In the genomic region with DNA sequence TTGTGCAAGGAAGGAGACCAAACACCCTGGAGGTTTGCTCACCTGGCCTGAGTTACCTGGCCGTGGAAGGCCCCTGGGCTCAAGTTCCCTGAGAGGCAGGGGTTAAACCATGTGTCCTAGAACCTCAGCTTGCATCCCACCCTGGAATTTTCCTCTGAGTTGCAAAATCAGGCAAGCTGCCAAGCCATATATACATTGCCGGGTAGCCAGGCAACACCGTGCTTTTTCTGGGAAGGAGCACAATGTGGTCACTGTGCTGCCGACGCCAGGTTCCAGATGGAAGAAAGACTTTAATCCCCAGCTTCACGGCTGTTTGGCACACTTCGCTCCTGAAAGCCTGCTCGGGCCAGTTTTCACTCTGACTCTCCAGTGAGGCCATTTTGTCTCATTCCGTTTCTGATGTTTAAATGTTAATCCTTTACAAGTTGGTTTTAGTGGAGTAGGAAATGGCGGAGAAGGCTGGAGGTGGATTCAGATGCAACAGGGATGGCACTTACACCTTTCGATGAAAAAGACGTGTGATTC, we compare ENCODE assay signal across 1 cellular context.
TF ChIP-seq lines count a peak whose summit lies in the region.

No MANE protein-coding gene starts in this region.

TF ChIP-seq in HepG2, 621 proteins besides CTCF, POLR2A, EP300 and RAD21 (continued from another document and continues in another):
- TF ChIP-seq KLF6 (CRISPR knock-in tag; IDR thresholded peaks at IDR 0.05) = peak; percentile 92
- TF ChIP-seq PPARG (CRISPR knock-in tag; conservative IDR thresholded peaks at IDR 0.05) = peak; percentile 82
- no peak for TF ChIP-seq ZNF260 (CRISPR knock-in tag; IDR thresholded peaks at IDR 0.05; ENCODE audit: borderline replicate concordance, low read depth)
- peak; percentile 80 for TF ChIP-seq GFI1 (CRISPR knock-in tag; IDR thresholded peaks at IDR 0.05; ENCODE audit: borderline replicate concordance)
- no peak for TF ChIP-seq KDM5A (IDR thresholded peaks at IDR 0.05; ENCODE audit: borderline replicate concordance, low read length)
- no peak for TF ChIP-seq ZBTB1 (CRISPR knock-in tag; IDR thresholded peaks at IDR 0.05; ENCODE audit: borderline replicate concordance)
- TF ChIP-seq MAZ (IDR thresholded peaks at IDR 0.05; ENCODE audit: borderline replicate concordance, low read depth, low read length) = no peak
- TF ChIP-seq MAZ (CRISPR knock-in tag; IDR thresholded peaks at IDR 0.05; ENCODE audit: low read depth) = peak; percentile 81; the same call in 1 of the 2 replicates
- peak; percentile 98 for TF ChIP-seq ZBTB20 (CRISPR knock-in tag; IDR thresholded peaks at IDR 0.05; ENCODE audit: borderline replicate concordance, low read depth)
- TF ChIP-seq SNAPC2 (CRISPR knock-in tag; IDR thresholded peaks at IDR 0.05) = peak; percentile 87
- TF ChIP-seq PTBP1 (IDR thresholded peaks at IDR 0.05; ENCODE audit: low read depth, low read length, poor library complexity, severe bottlenecking) = no peak
- TF ChIP-seq, protein P1, sequence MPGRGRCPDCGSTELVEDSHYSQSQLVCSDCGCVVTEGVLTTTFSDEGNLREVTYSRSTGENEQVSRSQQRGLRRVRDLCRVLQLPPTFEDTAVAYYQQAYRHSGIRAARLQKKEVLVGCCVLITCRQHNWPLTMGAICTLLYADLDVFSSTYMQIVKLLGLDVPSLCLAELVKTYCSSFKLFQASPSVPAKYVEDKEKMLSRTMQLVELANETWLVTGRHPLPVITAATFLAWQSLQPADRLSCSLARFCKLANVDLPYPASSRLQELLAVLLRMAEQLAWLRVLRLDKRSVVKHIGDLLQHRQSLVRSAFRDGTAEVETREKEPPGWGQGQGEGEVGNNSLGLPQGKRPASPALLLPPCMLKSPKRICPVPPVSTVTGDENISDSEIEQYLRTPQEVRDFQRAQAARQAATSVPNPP (CRISPR knock-in tag; IDR thresholded peaks at IDR 0.05) = peak; percentile 92
- TF ChIP-seq YEATS4 (CRISPR knock-in tag; IDR thresholded peaks at IDR 0.05; ENCODE audit: borderline replicate concordance) = peak; percentile 83
- peak; percentile 92; the same call in 1 of the 2 replicates for TF ChIP-seq FOXK1 (CRISPR knock-in tag; IDR thresholded peaks at IDR 0.05; ENCODE audit: borderline replicate concordance, low read depth)
- TF ChIP-seq ZKSCAN1 (IDR thresholded peaks at IDR 0.05; ENCODE audit: low read length) = no peak
- TF ChIP-seq IRF2 (CRISPR knock-in tag; IDR thresholded peaks at IDR 0.05) = peak; percentile 86; the same call in 1 of the 2 replicates
- TF ChIP-seq, protein P2, sequence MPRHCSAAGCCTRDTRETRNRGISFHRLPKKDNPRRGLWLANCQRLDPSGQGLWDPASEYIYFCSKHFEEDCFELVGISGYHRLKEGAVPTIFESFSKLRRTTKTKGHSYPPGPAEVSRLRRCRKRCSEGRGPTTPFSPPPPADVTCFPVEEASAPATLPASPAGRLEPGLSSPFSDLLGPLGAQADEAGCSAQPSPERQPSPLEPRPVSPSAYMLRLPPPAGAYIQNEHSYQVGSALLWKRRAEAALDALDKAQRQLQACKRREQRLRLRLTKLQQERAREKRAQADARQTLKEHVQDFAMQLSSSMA (CRISPR knock-in tag; IDR thresholded peaks at IDR 0.05) = 0 out of 2 replicates have a peak, but pooled peaks have one; percentile 41
- TF ChIP-seq, protein P3, sequence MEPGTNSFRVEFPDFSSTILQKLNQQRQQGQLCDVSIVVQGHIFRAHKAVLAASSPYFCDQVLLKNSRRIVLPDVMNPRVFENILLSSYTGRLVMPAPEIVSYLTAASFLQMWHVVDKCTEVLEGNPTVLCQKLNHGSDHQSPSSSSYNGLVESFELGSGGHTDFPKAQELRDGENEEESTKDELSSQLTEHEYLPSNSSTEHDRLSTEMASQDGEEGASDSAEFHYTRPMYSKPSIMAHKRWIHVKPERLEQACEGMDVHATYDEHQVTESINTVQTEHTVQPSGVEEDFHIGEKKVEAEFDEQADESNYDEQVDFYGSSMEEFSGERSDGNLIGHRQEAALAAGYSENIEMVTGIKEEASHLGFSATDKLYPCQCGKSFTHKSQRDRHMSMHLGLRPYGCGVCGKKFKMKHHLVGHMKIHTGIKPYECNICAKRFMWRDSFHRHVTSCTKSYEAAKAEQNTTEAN (CRISPR knock-in tag; conservative IDR thresholded peaks at IDR 0.05) = peak; percentile 90
- TF ChIP-seq ZNF772 (CRISPR knock-in tag; IDR thresholded peaks at IDR 0.05) = peak; percentile 94
- peak; percentile 78; the same call in 1 of the 2 replicates for TF ChIP-seq ZNF234 (CRISPR knock-in tag; conservative IDR thresholded peaks at IDR 0.05)
- TF ChIP-seq ZNF335 (CRISPR knock-in tag; IDR thresholded peaks at IDR 0.05) = peak; percentile 91
- no peak for TF ChIP-seq RBAK (CRISPR knock-in tag; IDR thresholded peaks at IDR 0.05)
- no peak for TF ChIP-seq ZNF713 (CRISPR knock-in tag; IDR thresholded peaks at IDR 0.05)
- TF ChIP-seq GABPB1 (CRISPR knock-in tag; IDR thresholded peaks at IDR 0.05) = peak; percentile 40; the same call in 1 of the 2 replicates
- TF ChIP-seq, protein P4, sequence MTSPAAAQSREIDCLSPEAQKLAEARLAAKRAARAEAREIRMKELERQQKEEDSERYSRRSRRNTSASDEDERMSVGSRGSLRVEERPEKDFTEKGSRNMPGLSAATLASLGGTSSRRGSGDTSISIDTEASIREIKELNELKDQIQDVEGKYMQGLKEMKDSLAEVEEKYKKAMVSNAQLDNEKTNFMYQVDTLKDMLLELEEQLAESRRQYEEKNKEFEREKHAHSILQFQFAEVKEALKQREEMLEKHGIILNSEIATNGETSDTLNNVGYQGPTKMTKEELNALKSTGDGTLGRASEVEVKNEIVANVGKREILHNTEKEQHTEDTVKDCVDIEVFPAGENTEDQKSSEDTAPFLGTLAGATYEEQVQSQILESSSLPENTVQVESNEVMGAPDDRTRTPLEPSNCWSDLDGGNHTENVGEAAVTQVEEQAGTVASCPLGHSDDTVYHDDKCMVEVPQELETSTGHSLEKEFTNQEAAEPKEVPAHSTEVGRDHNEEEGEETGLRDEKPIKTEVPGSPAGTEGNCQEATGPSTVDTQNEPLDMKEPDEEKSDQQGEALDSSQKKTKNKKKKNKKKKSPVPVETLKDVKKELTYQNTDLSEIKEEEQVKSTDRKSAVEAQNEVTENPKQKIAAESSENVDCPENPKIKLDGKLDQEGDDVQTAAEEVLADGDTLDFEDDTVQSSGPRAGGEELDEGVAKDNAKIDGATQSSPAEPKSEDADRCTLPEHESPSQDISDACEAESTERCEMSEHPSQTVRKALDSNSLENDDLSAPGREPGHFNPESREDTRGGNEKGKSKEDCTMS (CRISPR knock-in tag; conservative IDR thresholded peaks at IDR 0.05) = no peak
- TF ChIP-seq ZSCAN12 (CRISPR knock-in tag; IDR thresholded peaks at IDR 0.05) = no peak
- no peak for TF ChIP-seq HES4 (CRISPR knock-in tag; IDR thresholded peaks at IDR 0.05; ENCODE audit: borderline replicate concordance)
- TF ChIP-seq ATF1 (CRISPR knock-in tag; IDR thresholded peaks at IDR 0.05) = peak; percentile 73
- peak; percentile 80; the same call in 1 of the 2 replicates for TF ChIP-seq ZNF20 (CRISPR knock-in tag; IDR thresholded peaks at IDR 0.05)
- TF ChIP-seq, protein P5, sequence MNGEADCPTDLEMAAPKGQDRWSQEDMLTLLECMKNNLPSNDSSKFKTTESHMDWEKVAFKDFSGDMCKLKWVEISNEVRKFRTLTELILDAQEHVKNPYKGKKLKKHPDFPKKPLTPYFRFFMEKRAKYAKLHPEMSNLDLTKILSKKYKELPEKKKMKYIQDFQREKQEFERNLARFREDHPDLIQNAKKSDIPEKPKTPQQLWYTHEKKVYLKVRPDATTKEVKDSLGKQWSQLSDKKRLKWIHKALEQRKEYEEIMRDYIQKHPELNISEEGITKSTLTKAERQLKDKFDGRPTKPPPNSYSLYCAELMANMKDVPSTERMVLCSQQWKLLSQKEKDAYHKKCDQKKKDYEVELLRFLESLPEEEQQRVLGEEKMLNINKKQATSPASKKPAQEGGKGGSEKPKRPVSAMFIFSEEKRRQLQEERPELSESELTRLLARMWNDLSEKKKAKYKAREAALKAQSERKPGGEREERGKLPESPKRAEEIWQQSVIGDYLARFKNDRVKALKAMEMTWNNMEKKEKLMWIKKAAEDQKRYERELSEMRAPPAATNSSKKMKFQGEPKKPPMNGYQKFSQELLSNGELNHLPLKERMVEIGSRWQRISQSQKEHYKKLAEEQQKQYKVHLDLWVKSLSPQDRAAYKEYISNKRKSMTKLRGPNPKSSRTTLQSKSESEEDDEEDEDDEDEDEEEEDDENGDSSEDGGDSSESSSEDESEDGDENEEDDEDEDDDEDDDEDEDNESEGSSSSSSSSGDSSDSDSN (CRISPR knock-in tag; IDR thresholded peaks at IDR 0.05) = peak; percentile 62
- TF ChIP-seq PRPF4 (IDR thresholded peaks at IDR 0.05; ENCODE audit: low read depth, low read length, poor library complexity, severe bottlenecking) = no peak
- no peak for TF ChIP-seq NONO (IDR thresholded peaks at IDR 0.05)
- TF ChIP-seq NONO (CRISPR knock-in tag; conservative IDR thresholded peaks at IDR 0.05) = peak; percentile 93
- TF ChIP-seq SRY (CRISPR knock-in tag; IDR thresholded peaks at IDR 0.05) = no peak; the same call in 1 of the 2 replicates
- TF ChIP-seq, protein P6, sequence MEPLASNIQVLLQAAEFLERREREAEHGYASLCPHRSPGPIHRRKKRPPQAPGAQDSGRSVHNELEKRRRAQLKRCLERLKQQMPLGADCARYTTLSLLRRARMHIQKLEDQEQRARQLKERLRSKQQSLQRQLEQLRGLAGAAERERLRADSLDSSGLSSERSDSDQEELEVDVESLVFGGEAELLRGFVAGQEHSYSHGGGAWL (CRISPR knock-in tag; IDR thresholded peaks at IDR 0.05) = peak; percentile 83
- no peak; the same call in 1 of the 2 replicates for TF ChIP-seq NR1H2 (CRISPR knock-in tag; IDR thresholded peaks at IDR 0.05; ENCODE audit: borderline replicate concordance, low read depth)
- TF ChIP-seq NRL (CRISPR knock-in tag; IDR thresholded peaks at IDR 0.05; ENCODE audit: borderline replicate concordance) = peak; percentile 77; the same call in 1 of the 2 replicates
- TF ChIP-seq ZNF589 (CRISPR knock-in tag; conservative IDR thresholded peaks at IDR 0.05) = peak; percentile 92; the same call in 1 of the 2 replicates
- TF ChIP-seq SMAD9 (CRISPR knock-in tag; IDR thresholded peaks at IDR 0.05) = no peak
- TF ChIP-seq NFRKB (IDR thresholded peaks at IDR 0.05) = peak; percentile 86
- TF ChIP-seq ETV5 (CRISPR knock-in tag; IDR thresholded peaks at IDR 0.05; ENCODE audit: borderline replicate concordance) = peak; percentile 83
- TF ChIP-seq ELF4 (CRISPR knock-in tag; IDR thresholded peaks at IDR 0.05; ENCODE audit: borderline replicate concordance) = no peak
- TF ChIP-seq ZNF317 (CRISPR knock-in tag; IDR thresholded peaks at IDR 0.05) = peak; percentile 71
- TF ChIP-seq, protein P7, sequence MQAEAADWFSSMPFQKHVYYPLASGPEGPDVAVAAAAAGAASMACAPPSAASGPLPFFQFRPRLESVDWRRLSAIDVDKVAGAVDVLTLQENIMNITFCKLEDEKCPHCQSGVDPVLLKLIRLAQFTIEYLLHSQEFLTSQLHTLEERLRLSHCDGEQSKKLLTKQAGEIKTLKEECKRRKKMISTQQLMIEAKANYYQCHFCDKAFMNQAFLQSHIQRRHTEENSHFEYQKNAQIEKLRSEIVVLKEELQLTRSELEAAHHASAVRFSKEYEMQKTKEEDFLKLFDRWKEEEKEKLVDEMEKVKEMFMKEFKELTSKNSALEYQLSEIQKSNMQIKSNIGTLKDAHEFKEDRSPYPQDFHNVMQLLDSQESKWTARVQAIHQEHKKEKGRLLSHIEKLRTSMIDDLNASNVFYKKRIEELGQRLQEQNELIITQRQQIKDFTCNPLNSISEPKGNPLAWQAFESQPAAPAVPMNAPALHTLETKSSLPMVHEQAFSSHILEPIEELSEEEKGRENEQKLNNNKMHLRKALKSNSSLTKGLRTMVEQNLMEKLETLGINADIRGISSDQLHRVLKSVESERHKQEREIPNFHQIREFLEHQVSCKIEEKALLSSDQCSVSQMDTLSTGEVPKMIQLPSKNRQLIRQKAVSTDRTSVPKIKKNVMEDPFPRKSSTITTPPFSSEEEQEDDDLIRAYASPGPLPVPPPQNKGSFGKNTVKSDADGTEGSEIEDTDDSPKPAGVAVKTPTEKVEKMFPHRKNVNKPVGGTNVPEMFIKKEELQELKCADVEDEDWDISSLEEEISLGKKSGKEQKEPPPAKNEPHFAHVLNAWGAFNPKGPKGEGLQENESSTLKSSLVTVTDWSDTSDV (CRISPR knock-in tag; IDR thresholded peaks at IDR 0.05) = 0 out of 2 replicates have a peak, but pooled peaks have one; percentile 73
- TF ChIP-seq TBX2 (CRISPR knock-in tag; IDR thresholded peaks at IDR 0.05; ENCODE audit: borderline replicate concordance) = peak; percentile 95
- TF ChIP-seq NCOR1 (IDR thresholded peaks at IDR 0.05; ENCODE audit: borderline replicate concordance, low read length) = peak; percentile 50; the same call in 1 of the 2 replicates
- TF ChIP-seq, protein P8, sequence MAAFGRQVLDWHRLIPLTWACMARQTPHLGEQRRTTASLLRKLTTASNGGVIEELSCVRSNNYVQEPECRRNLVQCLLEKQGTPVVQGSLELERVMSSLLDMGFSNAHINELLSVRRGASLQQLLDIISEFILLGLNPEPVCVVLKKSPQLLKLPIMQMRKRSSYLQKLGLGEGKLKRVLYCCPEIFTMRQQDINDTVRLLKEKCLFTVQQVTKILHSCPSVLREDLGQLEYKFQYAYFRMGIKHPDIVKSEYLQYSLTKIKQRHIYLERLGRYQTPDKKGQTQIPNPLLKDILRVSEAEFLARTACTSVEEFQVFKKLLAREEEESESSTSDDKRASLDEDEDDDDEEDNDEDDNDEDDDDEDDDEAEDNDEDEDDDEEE (CRISPR knock-in tag; IDR thresholded peaks at IDR 0.05) = 0 out of 2 replicates have a peak, but pooled peaks have one; percentile 65
